Comparison of ENCODE assay signal across 16 cellular contexts in genomic region chr19:5575553-5575952, GRCh38. TPM values are rescaled to one million over a fixed set of nuclear protein-coding genes. Genes with fewer than 3 reads are reported as not detected.
DNase-seq lines count a peak whose midpoint lies in the region; ATAC-seq and TF ChIP-seq lines count a peak whose summit lies in the region.
"Had no signal": no experiment of that assay in that cellular context is flagged by ENCODE, and none has a peak within 500 bp of the region (broad histone marks: within the 10 kb centered on the region; RNA-seq: fewer than 3 reads in every experiment).

No MANE protein-coding gene starts in this region.

- no peak overlapping the region for H3K27ac Mint-ChIP-seq in activated T-helper 17 cell treated with anti-CD3 and anti-CD28 coated beads, Interleukin-2, amount 50 U/mL, for 72 hours
- H3K27ac Mint-ChIP-seq: CD8-positive, alpha-beta T cell had no signal

- intact Hi-C loops in left cardiac atrium (cut with DNase I), result loop anchor here in 1 of 2 donors (5.0 kb wide), 1 partner anchor 528 kb away; no protein-coding TSS in a partner anchor

- ATAC-seq in activated T-helper 17 cell treated with anti-CD3 and anti-CD28 coated beads, Interleukin-2, amount 50 U/mL, for 72 hours (replicated peaks), result peak; percentile 18
- ATAC-seq in left cardiac atrium, result no peak
- ATAC-seq: A549; CD8-positive, alpha-beta T cell; HCT116; HepG2 had no signal

- H3K9ac ChIP-seq in SK-N-MC (ENCODE audit: insufficient read length), result no peak overlapping the region

- no peak for TF ChIP-seq CTCF in osteoblast (IDR thresholded peaks at IDR 0.05; ENCODE audit: extremely low read depth, low read depth, low read length)

- H3K36me3 Mint-ChIP-seq in activated T-helper 17 cell treated with anti-CD3 and anti-CD28 coated beads, Interleukin-2, amount 50 U/mL, for 72 hours (ENCODE audit: low read depth), result no peaks in the 10 kb centered on the region
- H3K36me3 Mint-ChIP-seq: CD14-positive monocyte; CD8-positive, alpha-beta T cell had no signal

- no peaks in the 10 kb centered on the region for H3K79me2 ChIP-seq in osteoblast (ENCODE audit: insufficient read depth, low read length)

- H3K4me3 ChIP-seq in SK-N-MC, result no peak overlapping the region
- no peak overlapping the region for H3K4me3 ChIP-seq in osteoblast (ENCODE audit: insufficient read depth, low read length)
- H3K4me3 ChIP-seq: A549 had no signal

- peaks cover 8% of the 10 kb centered on the region for H3K4me1 Mint-ChIP-seq in activated T-helper 17 cell treated with anti-CD3 and anti-CD28 coated beads, Interleukin-2, amount 50 U/mL, for 72 hours

- H3K4me2 ChIP-seq in osteoblast (ENCODE audit: insufficient read depth, low read length), result no peak overlapping the region
- H3K4me2 ChIP-seq: A549 had no signal

- no peaks in the 10 kb centered on the region for H3K27me3 Mint-ChIP-seq in activated T-helper 17 cell treated with anti-CD3 and anti-CD28 coated beads, Interleukin-2, amount 50 U/mL, for 72 hours

- H3K36me3 ChIP-seq in SK-N-MC (ENCODE audit: insufficient read depth, low read length), result no peaks in the 10 kb centered on the region
- no peaks in the 10 kb centered on the region for H3K36me3 ChIP-seq in osteoblast (ENCODE audit: insufficient read depth, low read length)

- peaks cover 6% of the 10 kb centered on the region for H4K20me1 ChIP-seq in osteoblast (ENCODE audit: insufficient read depth, low read length)

- in situ Hi-C loops in ACHN (cut with HindIII; ENCODE audit: low pct_ligation_motif_present, low pct_unique_long_range_greater_than_20kb, low sequenced_read_pairs), result no loop called here

- no peak overlapping the region for H3K4me3 Mint-ChIP-seq in activated T-helper 17 cell treated with anti-CD3 and anti-CD28 coated beads, Interleukin-2, amount 50 U/mL, for 72 hours
- H3K4me3 Mint-ChIP-seq: CD14-positive monocyte; CD8-positive, alpha-beta T cell had no signal

- DNase-seq in SK-N-MC (ENCODE audit: low read depth, low spot score), result no peak
- peak; percentile 52 for DNase-seq in osteoblast (ENCODE audit: insufficient read length, low spot score, missing footprints)
- no peak for DNase-seq in activated effector memory CD4-positive, alpha-beta T cell treated with anti-CD3 and anti-CD28 coated beads, Interleukin-2, amount 50 U/mL, for 16 hours
- DNase-seq in ACHN, result no peak
- DNase-seq in NCI-H2107 (lab: John Stamatoyannopoulos, UW), result no peak
- no peak for DNase-seq in left cardiac atrium
- DNase-seq: CD8-positive, alpha-beta T cell; COR-L47; DMS153; DMS79 treated with DMSO at 0.1 percent for 48 hours; EL had no signal

- no peaks in the 10 kb centered on the region for H3K9me3 ChIP-seq in SK-N-MC (ENCODE audit: low read depth, low read length)
- no peaks in the 10 kb centered on the region for H3K9me3 ChIP-seq in osteoblast (ENCODE audit: low read depth, low read length)
- H3K9me3 ChIP-seq: A549 had no signal

- peak overlapping the region; percentile 23; the same call in 1 of the 2 replicates for H3K27ac ChIP-seq in SK-N-MC
- H3K27ac ChIP-seq in osteoblast (ENCODE audit: low read depth, low read length), result no peak overlapping the region
- H3K27ac ChIP-seq: A549 had no signal

- no peaks in the 10 kb centered on the region for H3K4me1 ChIP-seq in osteoblast (ENCODE audit: insufficient read depth, low read length)
- H3K4me1 ChIP-seq: A549 had no signal

- no peak overlapping the region for H2AFZ ChIP-seq in osteoblast (ENCODE audit: low read length)

- H3K9me3 Mint-ChIP-seq in activated T-helper 17 cell treated with anti-CD3 and anti-CD28 coated beads, Interleukin-2, amount 50 U/mL, for 72 hours, result no peaks in the 10 kb centered on the region
- H3K9me3 Mint-ChIP-seq: CD8-positive, alpha-beta T cell had no signal

- no peaks in the 10 kb centered on the region for H3K27me3 ChIP-seq in osteoblast (ENCODE audit: insufficient read depth, low read length)

RNA-seq across cellular contexts. Expression of gene TINCR, which starts 7.8 kb away (rescaled TPM):
- 1 to 10 TPM in 1 of 2 donors, under 1 TPM in 1; 0.48 to 2.4 TPM for total RNA-seq in activated T-helper 17 cell treated with anti-CD3 and anti-CD28 coated beads, Interleukin-2, amount 50 U/mL, for 72 hours
- total RNA-seq in osteoblast (under 0.01 and 0.36 TPM in 2 replicates), left cardiac atrium (under 1 TPM; 0.15 to 0.37 TPM)

RNA-seq across cellular contexts. Expression of gene SAFB2, which starts 47.0 kb away (rescaled TPM):
- 100 to 1,000 TPM; 126 to 159 TPM for total RNA-seq in activated T-helper 17 cell treated with anti-CD3 and anti-CD28 coated beads, Interleukin-2, amount 50 U/mL, for 72 hours
- total RNA-seq in osteoblast, result 38.0 and 43.0 TPM in 2 replicates
- 10 to 100 TPM; 47.7 to 54.7 TPM for total RNA-seq in left cardiac atrium

RNA-seq across cellular contexts. Expression of gene SAFB, which starts 47.3 kb away (rescaled TPM):
- total RNA-seq in activated T-helper 17 cell treated with anti-CD3 and anti-CD28 coated beads, Interleukin-2, amount 50 U/mL, for 72 hours, result 100 to 1,000 TPM; 119 to 124 TPM
- total RNA-seq in osteoblast (33.7 and 42.4 TPM in 2 replicates), left cardiac atrium (10 to 100 TPM; 51.7 to 63.2 TPM)
